8 cellular contexts compared by ENCODE assay signal in the genomic region with DNA sequence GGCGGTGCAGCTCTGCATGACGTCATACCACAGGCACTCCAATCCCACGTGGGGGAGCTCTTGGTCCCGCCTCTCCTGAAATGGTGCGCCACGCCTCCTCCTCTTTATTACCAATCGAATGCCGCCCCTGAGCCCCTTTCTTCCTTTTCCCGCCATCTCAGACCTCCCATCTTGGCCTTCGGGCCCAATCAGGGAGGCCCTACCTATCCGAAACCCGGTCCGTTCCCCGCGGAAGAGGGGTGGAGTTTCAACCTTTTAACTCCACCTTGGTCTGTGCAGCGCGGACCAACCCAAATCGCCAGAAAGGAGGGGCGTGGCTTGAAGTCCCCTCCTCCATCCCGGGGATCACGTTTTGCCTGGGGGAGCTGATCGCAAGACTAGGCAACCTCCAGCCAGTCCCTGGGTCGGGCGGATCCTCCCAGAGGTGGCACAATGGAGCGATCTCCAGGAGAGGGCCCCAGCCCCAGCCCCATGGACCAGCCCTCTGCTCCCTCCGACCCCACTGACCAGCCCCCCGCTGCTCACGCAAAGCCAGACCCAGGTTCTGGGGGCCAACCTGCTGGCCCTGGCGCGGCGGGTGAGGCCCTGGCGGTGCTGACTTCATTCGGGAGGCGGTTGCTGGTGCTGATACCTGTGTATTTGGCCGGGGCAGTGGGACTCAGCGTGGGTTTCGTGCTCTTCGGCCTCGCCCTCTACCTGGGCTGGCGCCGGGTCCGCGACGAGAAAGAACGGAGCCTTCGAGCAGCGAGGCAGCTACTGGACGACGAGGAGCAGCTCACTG. TPM values are rescaled to one million over a fixed set of nuclear protein-coding genes. Genes with fewer than 3 reads are reported as not detected.
A peak's percentile ranks its signal among the peaks of the same experiment; 100 is the strongest.
DNase-seq lines count a peak whose midpoint lies in the region; ATAC-seq lines count a peak whose summit lies in the region.

A gene with protein sequence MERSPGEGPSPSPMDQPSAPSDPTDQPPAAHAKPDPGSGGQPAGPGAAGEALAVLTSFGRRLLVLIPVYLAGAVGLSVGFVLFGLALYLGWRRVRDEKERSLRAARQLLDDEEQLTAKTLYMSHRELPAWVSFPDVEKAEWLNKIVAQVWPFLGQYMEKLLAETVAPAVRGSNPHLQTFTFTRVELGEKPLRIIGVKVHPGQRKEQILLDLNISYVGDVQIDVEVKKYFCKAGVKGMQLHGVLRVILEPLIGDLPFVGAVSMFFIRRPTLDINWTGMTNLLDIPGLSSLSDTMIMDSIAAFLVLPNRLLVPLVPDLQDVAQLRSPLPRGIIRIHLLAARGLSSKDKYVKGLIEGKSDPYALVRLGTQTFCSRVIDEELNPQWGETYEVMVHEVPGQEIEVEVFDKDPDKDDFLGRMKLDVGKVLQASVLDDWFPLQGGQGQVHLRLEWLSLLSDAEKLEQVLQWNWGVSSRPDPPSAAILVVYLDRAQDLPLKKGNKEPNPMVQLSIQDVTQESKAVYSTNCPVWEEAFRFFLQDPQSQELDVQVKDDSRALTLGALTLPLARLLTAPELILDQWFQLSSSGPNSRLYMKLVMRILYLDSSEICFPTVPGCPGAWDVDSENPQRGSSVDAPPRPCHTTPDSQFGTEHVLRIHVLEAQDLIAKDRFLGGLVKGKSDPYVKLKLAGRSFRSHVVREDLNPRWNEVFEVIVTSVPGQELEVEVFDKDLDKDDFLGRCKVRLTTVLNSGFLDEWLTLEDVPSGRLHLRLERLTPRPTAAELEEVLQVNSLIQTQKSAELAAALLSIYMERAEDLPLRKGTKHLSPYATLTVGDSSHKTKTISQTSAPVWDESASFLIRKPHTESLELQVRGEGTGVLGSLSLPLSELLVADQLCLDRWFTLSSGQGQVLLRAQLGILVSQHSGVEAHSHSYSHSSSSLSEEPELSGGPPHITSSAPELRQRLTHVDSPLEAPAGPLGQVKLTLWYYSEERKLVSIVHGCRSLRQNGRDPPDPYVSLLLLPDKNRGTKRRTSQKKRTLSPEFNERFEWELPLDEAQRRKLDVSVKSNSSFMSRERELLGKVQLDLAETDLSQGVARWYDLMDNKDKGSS (plus strand): TSS at position 380 of the 781 bp plus-strand sequence. CDS start 53 bp downstream, at position 433.

- H3K4me3 Mint-ChIP-seq in effector memory CD8-positive, alpha-beta T cell = peak within 1 kb of the TSS; percentile 98 to 99

- no peaks in the 10 kb centered on the region for H3K9me3 Mint-ChIP-seq in effector memory CD8-positive, alpha-beta T cell

- no peaks in the 10 kb centered on the region for H3K27me3 Mint-ChIP-seq in effector memory CD8-positive, alpha-beta T cell

- peaks cover 52 to 60% of the 10 kb centered on the region in 2 donors for H3K4me1 Mint-ChIP-seq in effector memory CD8-positive, alpha-beta T cell (ENCODE audit: low read depth in 2 of 2)

- peak; percentile 94 for DNase-seq in COLO668 (lab: John Stamatoyannopoulos, UW; ENCODE audit: unreplicated experiment)
- DNase-seq in HT1080 (ENCODE audit: low read depth) = peak; percentile 100
- DNase-seq in NOMO-1 treated with DMSO at 0.1 percent for 48 hours (lab: John Stamatoyannopoulos, UW; ENCODE audit: unreplicated experiment) = peak; percentile 100
- peak; percentile 91 to 98 for DNase-seq in activated CD8-positive, alpha-beta memory T cell treated with anti-CD3 and anti-CD28 coated beads for 4 hours (ENCODE audit: low read depth in 2 of 2)
- peak; percentile 94 to 97 (median 95) for DNase-seq in effector memory CD8-positive, alpha-beta T cell
- peak; percentile 99 for DNase-seq in medulla oblongata (ENCODE audit: extremely low spot score)
- DNase-seq in stimulated activated CD8-positive, alpha-beta memory T cell treated with anti-CD3 and anti-CD28 coated beads, Interleukin-12 subunit alpha, Interleukin-12 subunit beta, amount 100 ng/mL, for 1 hour (ENCODE audit: low read depth) = peak; percentile 95

- ATAC-seq in GM21360 (IDR thresholded peaks at IDR 0.05; ENCODE audit: unreplicated experiment) = peak; percentile 85
- ATAC-seq in effector memory CD8-positive, alpha-beta T cell (replicated peaks) = peak; percentile 84

- H3K36me3 Mint-ChIP-seq in effector memory CD8-positive, alpha-beta T cell (ENCODE audit: insufficient read depth) = peaks cover 55% of the 10 kb centered on the region

- peak within 1 kb of the TSS; percentile 97 to 98 for H3K27ac Mint-ChIP-seq in effector memory CD8-positive, alpha-beta T cell

RNA-seq across cellular contexts. Expression of the gene that starts here (rescaled TPM):
- total RNA-seq in HT1080 (2014; rRNA removed; shearing (Covaris generic)) = 134 and 140 TPM in 2 replicates
- polyA plus RNA-seq in HT1080 (2015; cell fraction: cytosol; rRNA removed) = 94.3 and 99.5 TPM in 2 replicates
- polyA plus RNA-seq in HT1080 (2015; cell fraction: nucleus; rRNA removed) = 281 and 289 TPM in 2 replicates

Comparison
In these comparisons a context has a peak if more than half of its experiments do, and no peak if none do; other contexts are left out.
1. Peak in every context shown above with its lines: DNase-seq and ATAC-seq.